8 cellular contexts compared by ENCODE assay signal in the genomic region with DNA sequence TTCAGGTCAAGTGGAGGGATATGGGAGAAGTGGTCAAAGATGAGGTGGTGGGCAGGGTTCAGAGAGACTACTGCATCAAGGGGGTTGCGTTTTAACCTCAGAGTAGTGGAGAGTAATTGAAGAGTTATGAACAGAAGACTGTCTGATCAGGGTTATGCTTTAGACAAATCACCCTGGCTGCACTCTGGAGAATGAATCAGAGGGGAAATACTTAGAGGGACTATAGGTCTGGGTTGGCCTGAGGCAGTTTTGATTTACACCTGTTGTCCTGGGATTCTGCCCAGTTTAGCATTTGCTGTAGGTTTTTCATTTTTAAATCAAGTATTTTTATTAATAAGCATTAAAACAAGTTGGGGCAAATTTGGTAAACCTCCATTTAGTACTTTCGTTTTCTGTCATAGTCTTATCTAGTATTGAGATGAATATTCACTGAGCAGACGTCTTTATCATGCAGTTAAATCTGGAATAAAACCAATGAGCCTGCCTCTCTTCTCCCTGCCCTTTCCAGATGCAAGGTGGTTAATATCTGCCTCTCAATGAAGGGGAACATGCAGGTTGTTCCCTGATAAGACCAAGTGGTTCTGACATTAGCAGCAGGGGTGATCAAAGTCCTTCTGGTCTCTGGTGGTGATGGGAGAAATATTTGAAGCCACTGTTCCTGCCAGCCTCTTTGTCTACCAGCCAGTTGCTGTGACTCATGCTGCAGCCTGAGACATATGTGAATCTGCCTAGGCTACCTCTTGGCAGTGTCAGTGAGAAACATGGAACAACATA.
DNase-seq lines count a peak whose midpoint lies in the region; ATAC-seq and TF ChIP-seq lines count a peak whose summit lies in the region.

No MANE protein-coding gene starts in this region.

- H3K4me1 Mint-ChIP-seq in effector memory CD8-positive, alpha-beta T cell (ENCODE audit: low read depth in 2 of 2): peaks cover 11 to 16% of the 10 kb centered on the region in 2 donors
- H3K4me1 Mint-ChIP-seq in osteocyte (ENCODE audit: unreplicated experiment) (no peaks in the 10 kb centered on the region), progenitor cell of endocrine pancreas (ENCODE audit: low read depth) (peaks cover 24% of the 10 kb centered on the region)

- peak; percentile 63 for ATAC-seq in GM19397 (IDR thresholded peaks at IDR 0.05; ENCODE audit: unreplicated experiment)
- ATAC-seq in effector memory CD8-positive, alpha-beta T cell (replicated peaks): peak; percentile 48
- ATAC-seq in HG03135 (IDR thresholded peaks at IDR 0.05; ENCODE audit: unreplicated experiment): no peak

- TF ChIP-seq CTCF in osteocyte (IDR thresholded peaks at IDR 0.05): no peak
- no peak for TF ChIP-seq CTCF in progenitor cell of endocrine pancreas (IDR thresholded peaks at IDR 0.05; ENCODE audit: unreplicated experiment)

- H3K27me3 Mint-ChIP-seq in effector memory CD8-positive, alpha-beta T cell: no peaks in the 10 kb centered on the region
- H3K27me3 Mint-ChIP-seq in osteocyte (ENCODE audit: unreplicated experiment) (no peaks in the 10 kb centered on the region), progenitor cell of endocrine pancreas (no peaks in the 10 kb centered on the region)

- H3K4me3 Mint-ChIP-seq in effector memory CD8-positive, alpha-beta T cell: peak overlapping the region; percentile 53 to 55
- H3K4me3 Mint-ChIP-seq in osteocyte (ENCODE audit: unreplicated experiment) (no peak overlapping the region), progenitor cell of endocrine pancreas (ENCODE audit: low read depth) (no peak overlapping the region)

- no peaks in the 10 kb centered on the region for H3K9me3 Mint-ChIP-seq in effector memory CD8-positive, alpha-beta T cell
- H3K9me3 Mint-ChIP-seq in osteocyte (ENCODE audit: unreplicated experiment) (no peaks in the 10 kb centered on the region), progenitor cell of endocrine pancreas (ENCODE audit: low read depth) (peaks cover 19% of the 10 kb centered on the region)

- in situ Hi-C loops in Caki2 (cut with HindIII; ENCODE audit: low pct_unique_long_range_greater_than_20kb, low sequenced_read_pairs): no loop called here

- no peak overlapping the region for H3K27ac Mint-ChIP-seq in effector memory CD8-positive, alpha-beta T cell
- H3K27ac Mint-ChIP-seq in osteocyte (ENCODE audit: unreplicated experiment) (no peak overlapping the region), progenitor cell of endocrine pancreas (no peak overlapping the region)

- no peaks in the 10 kb centered on the region for H3K36me3 Mint-ChIP-seq in effector memory CD8-positive, alpha-beta T cell (ENCODE audit: insufficient read depth)
- H3K36me3 Mint-ChIP-seq in osteocyte (ENCODE audit: unreplicated experiment): no peaks in the 10 kb centered on the region
- no peaks in the 10 kb centered on the region for H3K36me3 Mint-ChIP-seq in progenitor cell of endocrine pancreas (ENCODE audit: insufficient read depth)

- DNase-seq in Caki2 (ENCODE audit: low read depth): peak; percentile 44
- peak; percentile 63 for DNase-seq in NCI-H146 (lab: John Stamatoyannopoulos, UW)
- DNase-seq in effector memory CD8-positive, alpha-beta T cell: no peak
- no peak for DNase-seq in osteocyte (ENCODE audit: extremely low spot score, unreplicated experiment)
- DNase-seq in progenitor cell of endocrine pancreas (ENCODE audit: low spot score, unreplicated experiment): no peak
- DNase-seq in HuH-7 (ENCODE audit: low spot score): no peak

Comparison
In these comparisons a context has a peak if more than half of its experiments do, and no peak if none do; other contexts are left out.
1. DNase-seq: peak in Caki2 (single experiment) and NCI-H146 (single experiment); none in effector memory CD8-positive, alpha-beta T cell (0 of 3), osteocyte (single experiment), progenitor cell of endocrine pancreas (single experiment) and HuH-7 (single experiment).
2. H3K4me3 Mint-ChIP-seq: peak in effector memory CD8-positive, alpha-beta T cell (2 of 2); none in osteocyte (single experiment) and progenitor cell of endocrine pancreas (single experiment).